8 cellular contexts compared by ENCODE assay signal in the genomic region with DNA sequence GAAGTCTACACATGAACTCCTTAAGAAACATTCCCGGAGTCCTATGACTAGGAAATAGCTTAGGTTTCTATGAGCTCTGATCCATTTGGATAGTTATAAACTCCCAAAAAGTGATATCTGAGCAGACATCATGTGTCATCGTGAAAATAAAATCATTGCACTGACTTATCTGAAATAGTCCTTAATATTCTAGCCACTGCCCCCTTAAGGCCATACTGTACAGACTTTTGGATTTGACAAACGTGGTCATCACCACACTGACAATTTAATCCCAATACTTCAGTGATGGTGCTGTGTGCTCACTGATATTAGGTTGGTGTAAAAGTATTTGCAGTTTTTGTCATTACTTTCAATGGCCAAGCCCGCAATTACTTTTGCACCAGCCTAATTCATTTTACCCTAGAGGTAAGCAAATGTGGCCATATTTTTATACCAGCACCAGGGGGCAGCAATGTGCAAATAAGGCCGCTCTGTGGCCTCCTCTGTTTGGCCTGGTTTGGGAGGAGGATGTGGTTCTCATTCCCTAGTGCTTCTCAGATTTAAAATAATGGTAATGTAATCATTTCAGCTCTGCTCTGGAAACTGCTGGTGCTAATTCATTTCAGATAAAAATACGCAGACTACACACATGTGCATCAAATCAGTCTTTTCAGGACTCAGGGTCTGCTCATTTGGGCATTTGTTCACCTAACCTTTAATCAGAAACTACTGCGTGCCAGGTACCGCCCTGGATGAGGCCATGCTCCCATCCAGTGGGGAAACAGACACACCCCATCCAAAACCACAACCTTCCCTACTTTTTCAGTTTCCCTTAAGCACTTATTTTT.
A peak's percentile ranks its signal among the peaks of the same experiment; 100 is the strongest.
DNase-seq lines count a peak whose midpoint lies in the region; ATAC-seq and TF ChIP-seq lines count a peak whose summit lies in the region.

No MANE protein-coding gene starts in this region.

- no peaks in the 10 kb centered on the region for H3K27me3 Mint-ChIP-seq in central memory CD8-positive, alpha-beta T cell

- H3K9me3 ChIP-seq in A673 (ENCODE audit: low read depth, low read length, poor library complexity, severe bottlenecking), result no peaks in the 10 kb centered on the region

- peaks cover 21% of the 10 kb centered on the region for H3K4me1 Mint-ChIP-seq in central memory CD8-positive, alpha-beta T cell

- H3K4me3 ChIP-seq in A673 (ENCODE audit: low read depth, low read length, poor library complexity, severe bottlenecking), result no peak overlapping the region

- no peak overlapping the region for H3K4me3 Mint-ChIP-seq in central memory CD8-positive, alpha-beta T cell

- H3K27ac ChIP-seq in A673 (ENCODE audit: low read depth, low read length, poor library complexity, severe bottlenecking), result no peak overlapping the region

- BruUV-seq in A673 (replicated peaks; lab: Mats Ljungman, UMichigan), result no TSS peak

- no peaks in the 10 kb centered on the region for H3K36me3 Mint-ChIP-seq in central memory CD8-positive, alpha-beta T cell (ENCODE audit: insufficient read depth)

- H3K9me3 Mint-ChIP-seq in central memory CD8-positive, alpha-beta T cell, result no peaks in the 10 kb centered on the region

- peak; percentile 81 for TF ChIP-seq CTCF in A673 (conservative IDR thresholded peaks at IDR 0.05; ENCODE audit: low read depth, low read length)

- no peaks in the 10 kb centered on the region for H3K36me3 ChIP-seq in A673 (ENCODE audit: insufficient read depth, low read length, poor library complexity, severe bottlenecking)

- CTCF ChIA-PET in A673 (lab: Charles Lee), result no interaction called here

- no peak overlapping the region for H3K27ac Mint-ChIP-seq in central memory CD8-positive, alpha-beta T cell (ENCODE audit: low read depth)

- intact Hi-C loops in A673 (cut with micrococcal nuclease; ENCODE audit: unreplicated experiment), result loop anchor here (2.0 kb wide), 1 partner anchor 225 kb away; no protein-coding TSS in a partner anchor
- intact Hi-C loops in left colon (cut with DNase I, micrococcal nuclease), result loop anchor here (5.0 to 10.0 kb wide), 2 partner anchors 163 to 226 kb away; no protein-coding TSS in a partner anchor

- DNase-seq in A673 (ENCODE audit: low spot score) (peak; percentile 91), NCI-H2196 (lab: John Stamatoyannopoulos, UW; ENCODE audit: unreplicated experiment) (peak; percentile 33), left colon (peak; percentile 44 to 76)
- peak; percentile 46 to 47 for DNase-seq in central memory CD8-positive, alpha-beta T cell (ENCODE audit: low spot score in 2 of 2)
- DNase-seq in stimulated activated CD4-positive, alpha-beta T cell treated with anti-CD3 and anti-CD28 coated beads, Interleukin-4, amount 100 ng/mL, for 24 hours, result peak; percentile 80

- POLR2A ChIA-PET in A673 (lab: Charles Lee; ENCODE audit: low non-redundant PET), result no interaction called here

- H3K27me3 ChIP-seq in A673 (replicated peaks; ENCODE audit: insufficient read depth, low read depth, low read length, poor library complexity), result no peaks in the 10 kb centered on the region

- ATAC-seq in GM18508 (IDR thresholded peaks at IDR 0.05; ENCODE audit: insufficient read depth, unreplicated experiment) (peak; percentile 70), HG02973 (IDR thresholded peaks at IDR 0.05; ENCODE audit: unreplicated experiment) (peak; percentile 86), left colon (peak; percentile 72)
- ATAC-seq in activated CD4-positive, CD25-positive, alpha-beta regulatory T cell treated with anti-CD3 and anti-CD28 coated beads, Interleukin-2, amount 50 U/mL, for 24 hours, result peak; percentile 59 to 61
- ATAC-seq in central memory CD8-positive, alpha-beta T cell (replicated peaks; ENCODE audit: extremely low read depth, poor library complexity, severe bottlenecking), result peak; percentile 73

- H3K4me1 ChIP-seq in A673 (ENCODE audit: insufficient read depth, low read length, poor library complexity, severe bottlenecking), result peaks cover 21% of the 10 kb centered on the region

Comparison
In these comparisons a context has a peak if more than half of its experiments do, and no peak if none do; other contexts are left out.
1. DNase-seq: peak in every context shown above with its lines; median percentile 91 in A673; 80 in stimulated activated CD4-positive, alpha-beta T cell treated with anti-CD3 and anti-CD28 coated beads, Interleukin-4, amount 100 ng/mL, for 24 hours; 60 in left colon; 46 in central memory CD8-positive, alpha-beta T cell; 33 in NCI-H2196.